Comparison of ENCODE assay signal across 8 cellular contexts in the genomic region with DNA sequence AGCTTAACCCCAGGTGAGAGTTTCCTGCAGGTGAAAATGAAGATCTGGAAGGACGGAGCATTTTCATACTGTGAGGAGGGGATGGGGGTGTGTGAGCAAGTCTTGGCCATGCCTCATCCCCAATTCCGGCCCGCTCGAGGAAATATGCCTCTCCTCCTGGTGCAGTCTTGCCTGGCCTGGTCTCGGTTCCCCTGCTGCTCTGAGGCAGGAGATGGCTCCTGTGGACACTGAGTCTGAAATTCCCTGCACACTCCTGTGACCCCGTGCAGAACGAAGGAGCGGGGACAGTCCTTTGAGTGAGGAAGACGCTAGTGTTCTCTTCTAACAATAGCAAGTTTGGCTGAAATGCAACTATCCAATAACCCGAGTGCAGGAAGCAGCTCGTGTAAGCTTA. TPM values are rescaled to one million over a fixed set of nuclear protein-coding genes. Genes with fewer than 3 reads are reported as not detected.
DNase-seq lines count a peak whose midpoint lies in the region; ATAC-seq and TF ChIP-seq lines count a peak whose summit lies in the region.

No MANE protein-coding gene starts in this region.

- intact Hi-C loops in breast epithelium (cut with DNase I; ENCODE audit: low total_unique reads) = no loop called here
- intact Hi-C loops in mammary epithelial cell (cut with micrococcal nuclease) = no loop called here
- intact Hi-C loops in lower lobe of right lung (cut with DNase I) = no loop called here

- in situ Hi-C loops in mammary epithelial cell (cut with MboI; ENCODE audit: low sequenced_read_pairs in 2 of 2) = no loop called here

- H2AFZ ChIP-seq in mammary epithelial cell (ENCODE audit: low read depth, low read length) = no peak overlapping the region

- CTCF ChIA-PET in mammary epithelial cell (lab: Charles Lee; ENCODE audit: low non-redundant PET) = no interaction called here

- no peaks in the 10 kb centered on the region for H4K20me1 ChIP-seq in mammary epithelial cell (ENCODE audit: insufficient read depth, low read length)

- no peak overlapping the region for H3K9ac ChIP-seq in mammary epithelial cell (ENCODE audit: insufficient read depth, low read length)

- peak overlapping the region; percentile 92 for H3K4me3 Mint-ChIP-seq in activated naive CD8-positive, alpha-beta T cell
- peak overlapping the region; percentile 76 for H3K4me3 Mint-ChIP-seq in type B pancreatic cell

- dilution Hi-C loops in mammary epithelial cell (cut with HindIII; ENCODE audit: low sequenced_read_pairs) = no loop called here

- peak overlapping the region; percentile 75 for H3K27ac Mint-ChIP-seq in activated naive CD8-positive, alpha-beta T cell
- H3K27ac Mint-ChIP-seq in type B pancreatic cell = no peak overlapping the region

- WGBS in mammary epithelial cell (ENCODE audit: low coverage, missing lambda C conversion rate) = 13% methylated on average over 10 of the region's 11 CpGs

- H3K9me3 ChIP-seq in breast epithelium = peaks cover 2 to 8% of the 10 kb centered on the region in 2 donors
- H3K9me3 ChIP-seq in mammary epithelial cell (replicated peaks; ENCODE audit: insufficient read depth, low read length) = peaks cover 2% of the 10 kb centered on the region
- H3K9me3 ChIP-seq in lower lobe of right lung = no peaks in the 10 kb centered on the region

- no peak for DNase-seq in breast epithelium (ENCODE audit: low spot score in 2 of 2)
- no peak for DNase-seq in mammary epithelial cell
- DNase-seq in lower lobe of right lung = no peak
- no peak for DNase-seq in type B pancreatic cell (ENCODE audit: extremely low spot score, unreplicated experiment)
- DNase-seq in NCI-H2081 (lab: John Stamatoyannopoulos, UW) = no peak
- DNase-seq in NCI-H187 (lab: John Stamatoyannopoulos, UW) = no peak
- no peak for DNase-seq in pons (ENCODE audit: low spot score)

- no peaks in the 10 kb centered on the region for H3K27me3 Mint-ChIP-seq in activated naive CD8-positive, alpha-beta T cell
- H3K27me3 Mint-ChIP-seq in type B pancreatic cell = no peaks in the 10 kb centered on the region

- peak overlapping the region; percentile 72 to 77 for H3K27ac ChIP-seq in breast epithelium
- no peak overlapping the region for H3K27ac ChIP-seq in mammary epithelial cell (ENCODE audit: insufficient read depth, low read depth, low read length)
- H3K27ac ChIP-seq in lower lobe of right lung = peak overlapping the region; percentile 75

- H3K36me3 Mint-ChIP-seq in activated naive CD8-positive, alpha-beta T cell = peaks cover 12% of the 10 kb centered on the region
- no peaks in the 10 kb centered on the region for H3K36me3 Mint-ChIP-seq in type B pancreatic cell

- peak; percentile 6 to 27 for ATAC-seq in lower lobe of right lung

- no TSS peak for BruUV-seq in mammary epithelial cell (replicated peaks; lab: Mats Ljungman, UMichigan)

- no peak overlapping the region for H3K4me2 ChIP-seq in mammary epithelial cell (ENCODE audit: insufficient read depth, low read depth, low read length)

- no peaks in the 10 kb centered on the region for H3K79me2 ChIP-seq in mammary epithelial cell (ENCODE audit: insufficient read depth, low read length)

- H3K4me3 ChIP-seq in breast epithelium (peak overlapping the region; percentile 58 to 81 (median 71)), mammary epithelial cell (replicated peaks in 1 of 3; ENCODE audit: insufficient read depth in 1 of 3, low read depth in 2 of 3, low read length in 3 of 3) (no peak overlapping the region), lower lobe of right lung (peak overlapping the region; percentile 78)

- TF ChIP-seq CTCF in breast epithelium (IDR thresholded peaks at IDR 0.05) (no peak), mammary epithelial cell (conservative IDR thresholded peaks at IDR 0.05 in 1 of 2, IDR thresholded peaks at IDR 0.05 in 1 of 2; ENCODE audit: extremely low read depth in 1 of 2, insufficient read depth in 1 of 2, low read depth in 1 of 2, low read length in 2 of 2) (no peak), lower lobe of right lung (IDR thresholded peaks at IDR 0.05) (no peak), type B pancreatic cell (conservative IDR thresholded peaks at IDR 0.05) (no peak)

- no peak for TF ChIP-seq POLR2A in breast epithelium (IDR thresholded peaks at IDR 0.05)

- H3K4me1 ChIP-seq in breast epithelium = no peaks in the 10 kb centered on the region
- H3K4me1 ChIP-seq in mammary epithelial cell (ENCODE audit: insufficient read depth, low read length) = no peaks in the 10 kb centered on the region
- H3K4me1 ChIP-seq in lower lobe of right lung = peaks cover 18% of the 10 kb centered on the region

- H3K4me1 Mint-ChIP-seq in activated naive CD8-positive, alpha-beta T cell (ENCODE audit: low read depth) = peaks cover 30% of the 10 kb centered on the region
- H3K4me1 Mint-ChIP-seq in type B pancreatic cell (ENCODE audit: unreplicated experiment) = no peaks in the 10 kb centered on the region

- H3K9me3 Mint-ChIP-seq in activated naive CD8-positive, alpha-beta T cell (ENCODE audit: low read depth) = no peaks in the 10 kb centered on the region
- peaks cover 5% of the 10 kb centered on the region for H3K9me3 Mint-ChIP-seq in type B pancreatic cell

- H3K27me3 ChIP-seq in breast epithelium = no peaks in the 10 kb centered on the region
- H3K27me3 ChIP-seq in mammary epithelial cell (ENCODE audit: insufficient read depth, low read length) = no peaks in the 10 kb centered on the region
- no peaks in the 10 kb centered on the region for H3K27me3 ChIP-seq in lower lobe of right lung (ENCODE audit: low read depth)

- H3K36me3 ChIP-seq in breast epithelium (no peaks in the 10 kb centered on the region), mammary epithelial cell (ENCODE audit: insufficient read depth, low read length) (no peaks in the 10 kb centered on the region), lower lobe of right lung (no peaks in the 10 kb centered on the region)

RNA-seq across cellular contexts. Expression of a gene that starts 0.3 kb away (rescaled TPM):
- total RNA-seq in breast epithelium (10 to 100 TPM in 2 of 3 donors, 1 to 10 TPM in 1; 5.1 to 20.8 (median 13.8) TPM), mammary epithelial cell (1 to 10 TPM in 1 of 2 donors, under 1 TPM in 1; 0.26 to 3.3 TPM), lower lobe of right lung (11.2 TPM), type B pancreatic cell (ENCODE audit: low replicate concordance) (2.1 and 2.5 TPM in 2 replicates)
- polyA plus RNA-seq in mammary epithelial cell = 0.12 TPM
- polyA minus RNA-seq in mammary epithelial cell = not detected

RNA-seq across cellular contexts. Expression of a gene that starts 34.1 kb away (rescaled TPM):
- total RNA-seq in breast epithelium (10 to 100 TPM in 2 of 3 donors, 1 to 10 TPM in 1; 9.8 to 16.4 (median 16.0) TPM), mammary epithelial cell (10 to 100 TPM in 1 of 2 donors, 1 to 10 TPM in 1; 8.3 to 10.4 TPM), lower lobe of right lung (21.7 TPM), type B pancreatic cell (ENCODE audit: low replicate concordance) (20.7 and 25.5 TPM in 2 replicates)
- polyA plus RNA-seq in mammary epithelial cell = 2.3 TPM
- 7.2 TPM for polyA minus RNA-seq in mammary epithelial cell

RNA-seq across cellular contexts. Expression of a gene that starts 39.4 kb away (rescaled TPM):
- 10 to 100 TPM; 16.3 to 26.1 (median 20.0) TPM for total RNA-seq in breast epithelium
- 1 to 10 TPM; 3.4 to 8.5 TPM for total RNA-seq in mammary epithelial cell
- polyA plus RNA-seq in mammary epithelial cell = 0.36 TPM
- polyA minus RNA-seq in mammary epithelial cell = not detected
- total RNA-seq in lower lobe of right lung = 12.2 TPM
- 18.6 and 20.1 TPM in 2 replicates for total RNA-seq in type B pancreatic cell (ENCODE audit: low replicate concordance)

RNA-seq across cellular contexts. Expression of a gene that starts 49.9 kb away (rescaled TPM):
- total RNA-seq in breast epithelium (1 to 10 TPM; 1.6 to 3.9 (median 3.2) TPM), mammary epithelial cell (1 to 10 TPM; 1.4 to 1.5 TPM), lower lobe of right lung (2.3 TPM), type B pancreatic cell (ENCODE audit: low replicate concordance) (3.7 and 8.8 TPM in 2 replicates)
- polyA plus RNA-seq in mammary epithelial cell = 0.08 TPM
- polyA minus RNA-seq in mammary epithelial cell = 0.93 TPM

Comparison
In these comparisons a context has a peak if more than half of its experiments do, and no peak if none do; other contexts are left out.
1. H3K4me3 ChIP-seq: peak in breast epithelium (3 of 3) and lower lobe of right lung (single experiment); none in mammary epithelial cell (0 of 3).